Comparison of ENCODE assay signal across 1 cellular context in genomic region chr1:2496746-2497145, GRCh38.
TF ChIP-seq lines count a peak whose summit lies in the region.

No MANE protein-coding gene starts in this region.

TF ChIP-seq in HepG2, 621 proteins besides CTCF, POLR2A, EP300 and RAD21:
- TF ChIP-seq ZNF18 (CRISPR knock-in tag; IDR thresholded peaks at IDR 0.05; ENCODE audit: insufficient replicate concordance) (no peak), BRF2 (CRISPR knock-in tag; IDR thresholded peaks at IDR 0.05) (no peak), ZNF260 (CRISPR knock-in tag; IDR thresholded peaks at IDR 0.05; ENCODE audit: borderline replicate concordance, low read depth) (no peak), ZNF7 (CRISPR knock-in tag; IDR thresholded peaks at IDR 0.05) (no peak), ZMYM4 (CRISPR knock-in tag; IDR thresholded peaks at IDR 0.05) (no peak), ZNF691 (CRISPR knock-in tag; IDR thresholded peaks at IDR 0.05; ENCODE audit: borderline replicate concordance, low read depth) (no peak), GTF2F1 (IDR thresholded peaks at IDR 0.05; ENCODE audit: low read length) (no peak), ZNF598 (CRISPR knock-in tag; IDR thresholded peaks at IDR 0.05; ENCODE audit: borderline replicate concordance) (0 out of 2 replicates have a peak, but pooled peaks have one; percentile 5), EZH2 (conservative IDR thresholded peaks at IDR 0.05; ENCODE audit: low read depth, low read length) (no peak), NR3C1 (CRISPR knock-in tag; IDR thresholded peaks at IDR 0.05) (no peak), ZGPAT (CRISPR knock-in tag; IDR thresholded peaks at IDR 0.05) (peak; percentile 7; the same call in 1 of the 2 replicates), NR2C2 (CRISPR knock-in tag; IDR thresholded peaks at IDR 0.05; ENCODE audit: borderline replicate concordance) (no peak), ZNF446 (CRISPR knock-in tag; IDR thresholded peaks at IDR 0.05) (no peak)
TF ChIP-seq in HepG2: peak in this region for 2.
